ENCODE assay signal across 17 cellular contexts in the genomic region with DNA sequence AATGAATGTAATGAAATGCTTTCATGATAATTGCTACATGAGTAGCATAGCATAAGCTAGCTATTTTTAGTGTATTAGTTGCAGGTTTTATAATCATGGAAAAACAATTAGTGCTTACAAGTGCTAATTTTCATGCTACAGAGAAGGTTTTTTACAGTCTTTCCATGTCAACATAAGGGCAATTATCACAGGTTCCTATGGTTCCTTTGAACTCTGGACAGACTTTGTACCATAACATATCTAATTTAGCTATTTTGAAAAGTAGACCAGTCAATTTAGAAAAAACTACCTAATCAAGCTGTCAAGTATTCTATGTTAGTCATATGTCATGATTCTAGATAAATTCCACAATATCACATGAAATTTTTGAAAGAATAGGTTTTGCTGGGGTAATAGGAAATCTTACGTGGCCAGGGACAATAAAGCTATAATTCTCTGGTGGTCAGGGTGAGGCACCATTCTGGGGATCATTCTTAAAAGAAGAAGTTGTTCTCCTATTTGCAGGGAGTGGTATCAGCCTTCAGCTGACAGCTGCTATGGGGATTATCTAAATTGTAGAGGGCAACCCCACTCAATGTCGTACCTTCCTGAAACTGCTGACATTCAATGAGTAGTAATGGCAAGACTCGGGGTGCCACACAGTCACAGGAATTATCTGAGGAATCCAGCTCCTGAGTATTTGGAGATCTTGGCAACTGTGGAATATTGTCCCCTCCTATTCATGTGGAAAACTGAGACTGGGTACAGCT.
"Had no signal": no experiment of that assay in that cellular context is flagged by ENCODE, and none has a peak within 500 bp of the region (broad histone marks: within the 10 kb centered on the region; RNA-seq: fewer than 3 reads in every experiment).

No MANE protein-coding gene starts in this region.

- H3K4me3 ChIP-seq: gastrocnemius medialis, heart right ventricle, sigmoid colon, skin epidermis, testis had no signal

- ATAC-seq: esophagus mucosa; gastrocnemius medialis; naive thymus-derived CD4-positive, alpha-beta T cell; stimulated activated naive B cell treated with anti-CD40 and anti-IgM and Interleukin-4, amounts not matched to agents 10 μg/mL and 1 μg/mL and 100 μg/mL, for 72 hours; stimulated activated naive CD8-positive, alpha-beta T cell treated with anti-CD3 and anti-CD28 coated beads, Interleukin-15, amount 100 ng/mL, for 72 hours had no signal

- H3K27ac ChIP-seq: gastrocnemius medialis, heart right ventricle, parathyroid adenoma, sigmoid colon, skin epidermis, testis had no signal

- H3K9me3 ChIP-seq: gastrocnemius medialis, sigmoid colon, testis had no signal

- H3K36me3 ChIP-seq: gastrocnemius medialis, heart right ventricle, sigmoid colon had no signal

- DNase-seq: effector memory CD4-positive, alpha-beta T cell; gastrocnemius medialis; heart right ventricle; islet precursor cell; mesendoderm; naive thymus-derived CD4-positive, alpha-beta T cell; nephron progenitor cell; sigmoid colon; stimulated activated CD4-positive, alpha-beta T cell treated with anti-CD3 and anti-CD28 coated beads, Interleukin-2, amount 100 ng/mL, for 24 hours; stimulated activated CD4-positive, alpha-beta T cell treated with anti-CD3 and anti-CD28 coated beads, Interleukin-4, amount 100 ng/mL, for 4 hours; stimulated activated naive B cell treated with anti-CD40 and anti-IgM and Interleukin-4, amounts not matched to agents 10 μg/mL and 1 μg/mL and 100 μg/mL, for 72 hours; stimulated activated naive CD8-positive, alpha-beta T cell treated with anti-CD3 and anti-CD28 coated beads, Interleukin-15, amount 100 ng/mL, for 72 hours; testis; trophoblast cell had no signal

- H3K4me1 ChIP-seq: gastrocnemius medialis, parathyroid adenoma, sigmoid colon, testis had no signal

- H3K27me3 ChIP-seq: gastrocnemius medialis, heart right ventricle, sigmoid colon, testis had no signal
